8 cellular contexts compared by ENCODE assay signal in the genomic region with DNA sequence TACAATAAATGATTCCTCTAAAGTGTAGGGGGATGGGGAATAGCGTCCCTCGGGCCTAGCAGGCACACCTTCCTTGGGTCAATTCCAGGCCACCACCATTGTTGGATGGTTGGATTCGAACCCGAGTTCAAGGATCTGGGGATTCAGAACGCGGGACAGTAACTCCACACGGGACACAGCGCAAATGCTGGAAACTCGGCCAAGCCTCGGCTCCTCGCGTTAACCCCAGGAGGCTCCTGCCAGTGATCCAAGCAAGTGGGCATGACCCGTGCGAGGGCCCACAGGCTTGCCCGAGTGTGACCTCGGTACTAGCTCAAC. TPM values are rescaled to one million over a fixed set of nuclear protein-coding genes. Genes with fewer than 3 reads are reported as not detected.
DNase-seq lines count a peak whose midpoint lies in the region; ATAC-seq and TF ChIP-seq lines count a peak whose summit lies in the region.

No MANE protein-coding gene starts in this region.

- in situ Hi-C loops in ACHN (cut with HindIII; ENCODE audit: low pct_ligation_motif_present, low pct_unique_long_range_greater_than_20kb, low sequenced_read_pairs), result loop anchor here (25.0 kb wide), 1 partner anchor 100 kb away; no protein-coding TSS in a partner anchor

- no peaks in the 10 kb centered on the region for H3K9me3 ChIP-seq in HUES64 (ENCODE audit: insufficient read depth, low read depth, low read length)
- H3K9me3 ChIP-seq in muscle layer of duodenum (ENCODE audit: control insufficient read depth in 1 of 2, low read length in 2 of 2), result no peaks in the 10 kb centered on the region

- no peak for DNase-seq in choroid plexus epithelial cell (ENCODE audit: low read depth)
- no peak for DNase-seq in putamen (ENCODE audit: low spot score)
- DNase-seq in NCI-H2029 treated with DMSO at 0.1 percent for 48 hours (lab: John Stamatoyannopoulos, UW), result no peak
- no peak for DNase-seq in ACHN

- no peak for TF ChIP-seq CTCF in 22Rv1 (IDR thresholded peaks at IDR 0.05)
- TF ChIP-seq CTCF in choroid plexus epithelial cell (conservative IDR thresholded peaks at IDR 0.05; ENCODE audit: low read depth, low read length), result no peak

- peak overlapping the region; percentile 48 for H3K9ac ChIP-seq in HUES64 (ENCODE audit: low read depth, low read length)

- H3K36me3 ChIP-seq in HUES64 (ENCODE audit: insufficient read depth, low read length) (peaks cover 11% of the 10 kb centered on the region; the same call in 1 of the 2 replicates), muscle layer of duodenum (ENCODE audit: control insufficient read depth in 1 of 2, insufficient read depth in 2 of 2, low read length in 2 of 2) (no peaks in the 10 kb centered on the region)

- 23% methylated on average over 16 of the region's 16 CpGs for WGBS in HUES64

- H3K4me3 ChIP-seq in HUES64 (ENCODE audit: low read length), result peak overlapping the region; percentile 75
- peak overlapping the region; percentile 77 for H3K4me3 ChIP-seq in choroid plexus epithelial cell (ENCODE audit: low read depth, low read length)
- H3K4me3 ChIP-seq in muscle layer of duodenum (ENCODE audit: low read depth in 1 of 2, low read length in 2 of 2), result peak overlapping the region; percentile 68 to 73

- no peaks in the 10 kb centered on the region for H3K4me1 ChIP-seq in HUES64 (ENCODE audit: insufficient read depth, low read length)
- peaks cover 5 to 15% of the 10 kb centered on the region in 2 donors for H3K4me1 ChIP-seq in muscle layer of duodenum (ENCODE audit: control insufficient read depth in 1 of 2, insufficient read depth in 2 of 2, low read length in 2 of 2)

- no peak for ATAC-seq in GM19035 (IDR thresholded peaks at IDR 0.05; ENCODE audit: unreplicated experiment)

- H3K27me3 ChIP-seq in HUES64 (ENCODE audit: insufficient read depth, low read length) (no peaks in the 10 kb centered on the region), muscle layer of duodenum (ENCODE audit: low read depth, low read length) (no peaks in the 10 kb centered on the region)

- peak overlapping the region; percentile 72 for H3K27ac ChIP-seq in 22Rv1
- peak overlapping the region; percentile 77 for H3K27ac ChIP-seq in HUES64 (ENCODE audit: low read depth, low read length)
- no peak overlapping the region for H3K27ac ChIP-seq in muscle layer of duodenum (ENCODE audit: low read length)

RNA-seq across cellular contexts. Expression of a gene that starts 0.6 kb away (rescaled TPM):
- polyA plus RNA-seq in HUES64 (2013, experiment 1 of 2), result 25.8 TPM
- 26.4 TPM for polyA plus RNA-seq in HUES64 (2013, experiment 2 of 2)

RNA-seq across cellular contexts. Expression of a gene that starts 16.4 kb away (rescaled TPM):
- polyA plus RNA-seq in HUES64 (2013, experiment 1 of 2), result 29.0 TPM
- polyA plus RNA-seq in HUES64 (2013, experiment 2 of 2), result 25.9 TPM

RNA-seq across cellular contexts. Expression of a gene that starts 25.1 kb away (rescaled TPM):
- 5.8 TPM for polyA plus RNA-seq in HUES64 (2013, experiment 1 of 2)
- polyA plus RNA-seq in HUES64 (2013, experiment 2 of 2), result 5.0 TPM

RNA-seq across cellular contexts. Expression of a gene that starts 49.1 kb away (rescaled TPM):
- 1.1 TPM for polyA plus RNA-seq in HUES64 (2013, experiment 1 of 2)
- polyA plus RNA-seq in HUES64 (2013, experiment 2 of 2), result 1.2 TPM
